28 cellular contexts compared by ENCODE assay signal in the genomic region with DNA sequence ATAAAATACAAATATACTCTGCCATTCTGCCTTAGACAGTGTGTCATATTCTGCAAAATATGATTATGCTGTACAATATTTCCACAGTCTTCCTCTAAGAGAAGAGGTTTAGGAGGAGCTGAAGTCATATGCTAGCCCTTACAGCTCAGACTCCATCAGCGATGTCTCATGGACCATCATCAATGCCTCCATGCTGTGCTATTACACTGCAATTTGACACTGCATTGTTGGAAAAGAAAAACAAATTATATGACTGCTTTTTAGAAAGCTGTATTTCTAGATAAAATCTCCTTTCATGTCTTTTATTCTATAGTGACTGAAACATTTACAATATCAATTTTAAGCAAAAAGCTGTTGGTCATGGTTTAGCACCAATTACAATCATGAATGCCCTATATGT.
"Had no signal": no experiment of that assay in that cellular context is flagged by ENCODE, and none has a peak within 500 bp of the region (broad histone marks: within the 10 kb centered on the region; RNA-seq: fewer than 3 reads in every experiment).

No MANE protein-coding gene starts in this region.

- DNase-seq: activated CD4-positive, alpha-beta memory T cell treated with anti-CD3 and anti-CD28 coated beads for 36 hours; activated CD4-positive, alpha-beta T cell treated with anti-CD3 and anti-CD28 coated beads for 36 hours; activated CD4-positive, alpha-beta T cell treated with anti-CD3 and anti-CD28 coated beads, Interleukin-2, amount 10 ng/mL, durations not matched to agents 24 days and 14 days; activated CD4-positive, CD25-positive, alpha-beta regulatory T cell; activated CD4-positive, CD25-positive, alpha-beta regulatory T cell treated with anti-CD3 and anti-CD28 coated beads, Interleukin-2, amount 50 U/mL, for 72 hours; activated CD8-positive, alpha-beta memory T cell treated with anti-CD3 and anti-CD28 coated beads, Interleukin-2, amount 10 ng/mL, durations not matched to agents 7 days and 5 days; activated CD8-positive, alpha-beta memory T cell treated with anti-CD3 and anti-CD28 coated beads, Interleukin-2, amount 50 U/mL, for 4 hours; activated CD8-positive, alpha-beta T cell treated with anti-CD3 and anti-CD28 coated beads, Interleukin-2, amount 10 ng/mL, durations not matched to agents 7 days and 5 days; activated effector memory CD4-positive, alpha-beta T cell treated with anti-CD3 and anti-CD28 coated beads, Interleukin-2, amount 50 U/mL, for 16 hours; activated naive CD4-positive, alpha-beta T cell treated with anti-CD3 and anti-CD28 coated beads for 36 hours; activated naive CD8-positive, alpha-beta T cell treated with anti-CD3 and anti-CD28 coated beads for 36 hours; activated naive CD8-positive, alpha-beta T cell treated with anti-CD3 and anti-CD28 coated beads, Interleukin-2, amount 50 U/mL, for 24 hours; activated T-cell treated with anti-CD3 and anti-CD28 coated beads, Interleukin-2, amount 50 U/mL, for 1 hour; activated T-cell treated with anti-CD3 and anti-CD28 coated beads, Interleukin-2, amount 50 U/mL, for 48 hours; adrenal gland; amygdala; aorta; body of pancreas; caudate nucleus; cortex of kidney; dermis blood vessel endothelial cell; effector CD4-positive, alpha-beta T cell; effector memory CD8-positive, alpha-beta T cell; erythroblast; esophagus squamous epithelium; foreskin melanocyte; head of caudate nucleus; hippocampal formation had no signal

- H3K36me3 ChIP-seq: adrenal gland, esophagus squamous epithelium had no signal

- H3K27ac ChIP-seq: adrenal gland, body of pancreas, esophagus squamous epithelium had no signal

- H3K27me3 ChIP-seq: adrenal gland, body of pancreas, esophagus squamous epithelium had no signal

- H3K4me3 ChIP-seq: adrenal gland, body of pancreas, esophagus squamous epithelium had no signal

- H3K4me1 ChIP-seq: adrenal gland, body of pancreas, esophagus squamous epithelium had no signal

- H3K9me3 ChIP-seq: adrenal gland, body of pancreas had no signal

- ATAC-seq: activated CD4-positive, alpha-beta T cell treated with anti-CD3 and anti-CD28 coated beads for 36 hours; activated CD8-positive, alpha-beta memory T cell treated with anti-CD3 and anti-CD28 coated beads, Interleukin-2, amount 10 ng/mL, durations not matched to agents 7 days and 5 days; activated CD8-positive, alpha-beta T cell treated with anti-CD3 and anti-CD28 coated beads, Interleukin-2, amount 10 ng/mL, durations not matched to agents 7 days and 5 days; activated naive CD8-positive, alpha-beta T cell treated with anti-CD3 and anti-CD28 coated beads, Interleukin-2, amount 50 U/mL, for 24 hours; body of pancreas; effector memory CD8-positive, alpha-beta T cell had no signal
